ENCODE assay signal across 1 cellular context in the genomic region with DNA sequence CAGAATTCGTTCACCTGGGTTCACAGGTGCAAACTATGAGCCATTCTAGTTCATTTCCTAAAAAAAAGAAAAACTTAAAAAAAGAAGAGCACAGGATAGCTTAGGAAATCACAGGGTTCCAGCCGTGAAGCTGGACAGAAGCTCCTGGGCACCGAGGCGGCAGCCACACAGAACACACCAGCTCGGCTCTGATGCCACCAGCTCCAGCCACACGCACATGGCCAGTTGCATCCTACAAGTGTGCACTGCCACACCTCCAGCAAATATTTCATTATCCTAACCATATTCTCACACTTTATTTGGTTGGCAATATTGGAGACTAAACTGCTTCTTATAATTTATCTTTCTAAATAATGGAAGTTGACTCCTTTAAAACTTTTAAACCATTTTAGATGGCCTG.
TF ChIP-seq lines count a peak whose summit lies in the region.

No MANE protein-coding gene starts in this region.

TF ChIP-seq in K562, 482 proteins besides CTCF, POLR2A, EP300 and RAD21 (continued from another document):
- TF ChIP-seq, protein P1, sequence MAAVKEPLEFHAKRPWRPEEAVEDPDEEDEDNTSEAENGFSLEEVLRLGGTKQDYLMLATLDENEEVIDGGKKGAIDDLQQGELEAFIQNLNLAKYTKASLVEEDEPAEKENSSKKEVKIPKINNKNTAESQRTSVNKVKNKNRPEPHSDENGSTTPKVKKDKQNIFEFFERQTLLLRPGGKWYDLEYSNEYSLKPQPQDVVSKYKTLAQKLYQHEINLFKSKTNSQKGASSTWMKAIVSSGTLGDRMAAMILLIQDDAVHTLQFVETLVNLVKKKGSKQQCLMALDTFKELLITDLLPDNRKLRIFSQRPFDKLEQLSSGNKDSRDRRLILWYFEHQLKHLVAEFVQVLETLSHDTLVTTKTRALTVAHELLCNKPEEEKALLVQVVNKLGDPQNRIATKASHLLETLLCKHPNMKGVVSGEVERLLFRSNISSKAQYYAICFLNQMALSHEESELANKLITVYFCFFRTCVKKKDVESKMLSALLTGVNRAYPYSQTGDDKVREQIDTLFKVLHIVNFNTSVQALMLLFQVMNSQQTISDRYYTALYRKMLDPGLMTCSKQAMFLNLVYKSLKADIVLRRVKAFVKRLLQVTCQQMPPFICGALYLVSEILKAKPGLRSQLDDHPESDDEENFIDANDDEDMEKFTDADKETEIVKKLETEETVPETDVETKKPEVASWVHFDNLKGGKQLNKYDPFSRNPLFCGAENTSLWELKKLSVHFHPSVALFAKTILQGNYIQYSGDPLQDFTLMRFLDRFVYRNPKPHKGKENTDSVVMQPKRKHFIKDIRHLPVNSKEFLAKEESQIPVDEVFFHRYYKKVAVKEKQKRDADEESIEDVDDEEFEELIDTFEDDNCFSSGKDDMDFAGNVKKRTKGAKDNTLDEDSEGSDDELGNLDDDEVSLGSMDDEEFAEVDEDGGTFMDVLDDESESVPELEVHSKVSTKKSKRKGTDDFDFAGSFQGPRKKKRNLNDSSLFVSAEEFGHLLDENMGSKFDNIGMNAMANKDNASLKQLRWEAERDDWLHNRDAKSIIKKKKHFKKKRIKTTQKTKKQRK (IDR thresholded peaks at IDR 0.05; ENCODE audit: borderline replicate concordance, low read depth, low read length), result no peak
